In the genomic region with DNA sequence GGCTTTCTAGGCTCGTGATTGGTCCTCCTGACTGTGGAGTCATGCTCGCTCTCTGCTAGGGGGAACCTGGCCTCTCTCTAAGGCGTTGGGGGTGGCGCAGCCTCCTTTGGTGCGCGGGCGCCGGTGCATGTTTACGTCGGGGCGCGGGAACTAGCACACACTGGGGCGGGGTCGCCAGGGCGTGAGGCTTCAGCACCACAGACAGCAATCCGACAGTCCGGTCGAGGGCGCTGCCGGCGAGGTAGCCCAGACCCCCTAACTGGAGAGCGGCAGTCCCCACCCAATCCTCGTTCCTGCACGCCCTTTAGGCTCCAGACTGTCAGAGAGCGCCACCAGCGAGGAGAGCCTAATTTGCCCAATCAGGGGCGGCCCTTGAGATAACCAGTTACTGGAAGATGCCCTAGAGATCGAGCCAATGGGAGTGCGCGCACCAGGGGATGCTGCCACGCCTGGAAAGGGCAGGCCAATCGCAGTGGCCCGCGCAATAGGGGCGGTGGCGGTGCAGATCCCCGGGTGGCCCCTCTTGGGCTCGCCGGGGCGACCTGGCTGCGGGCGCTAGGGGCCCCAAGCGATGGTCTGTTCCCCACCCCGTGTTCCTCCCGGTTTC, we compare ENCODE assay signal across 8 cellular contexts. TPM values are rescaled to one million over a fixed set of nuclear protein-coding genes. Genes with fewer than 3 reads are reported as not detected.
DNase-seq lines count a peak whose midpoint lies in the region; ATAC-seq and TF ChIP-seq lines count a peak whose summit lies in the region.

No MANE protein-coding gene starts in this region.

- H3K36me3 ChIP-seq in Caco-2 (ENCODE audit: control insufficient read depth, insufficient read depth, low read length) (no peaks in the 10 kb centered on the region), Peyer's patch (peaks cover 0 to 16% (median 0%) of the 10 kb centered on the region in 3 donors), neutrophil (no peaks in the 10 kb centered on the region)

- H3K27me3 Mint-ChIP-seq in Caco-2 (ENCODE audit: insufficient read depth, unreplicated experiment), result peaks cover 9% of the 10 kb centered on the region
- H3K27me3 Mint-ChIP-seq in activated T-helper 1 cell treated with anti-CD3 and anti-CD28 coated beads, Interleukin-12 subunit alpha, Interleukin-12 subunit beta, Interleukin-2, Interleukin-4 antibody, amounts not matched to agents 30 ng/mL and 10 ng/mL and 1 ng/mL, durations not matched to agents 14 hours and 24 hours and 36 hours (ENCODE audit: insufficient read depth), result peaks cover 31% of the 10 kb centered on the region

- H3K36me3 Mint-ChIP-seq in Caco-2 (ENCODE audit: insufficient read depth, unreplicated experiment), result peaks cover 20% of the 10 kb centered on the region
- H3K36me3 Mint-ChIP-seq in activated T-helper 1 cell treated with anti-CD3 and anti-CD28 coated beads, Interleukin-12 subunit alpha, Interleukin-12 subunit beta, Interleukin-2, Interleukin-4 antibody, amounts not matched to agents 30 ng/mL and 10 ng/mL and 1 ng/mL, durations not matched to agents 14 hours and 24 hours and 36 hours (ENCODE audit: low read depth), result peaks cover 7% of the 10 kb centered on the region

- no peaks in the 10 kb centered on the region for H3K9me3 Mint-ChIP-seq in Caco-2 (ENCODE audit: unreplicated experiment)
- H3K9me3 Mint-ChIP-seq in activated T-helper 1 cell treated with anti-CD3 and anti-CD28 coated beads, Interleukin-12 subunit alpha, Interleukin-12 subunit beta, Interleukin-2, Interleukin-4 antibody, amounts not matched to agents 30 ng/mL and 10 ng/mL and 1 ng/mL, durations not matched to agents 14 hours and 24 hours and 36 hours, result no peaks in the 10 kb centered on the region

- CTCF ChIA-PET in Caco-2 (lab: Charles Lee), result interaction anchor here (0.5 to 1.7 kb wide), 13 partner anchors 8 to 171 kb away, joined by 3 to 42 read pairs (median 5); partner anchors contain the start of genes ECSIT, ODAD3, PRKCSH and SWSAP1

- H3K4me1 Mint-ChIP-seq in Caco-2 (ENCODE audit: low read depth, unreplicated experiment), result no peaks in the 10 kb centered on the region
- peaks cover 16% of the 10 kb centered on the region for H3K4me1 Mint-ChIP-seq in activated T-helper 1 cell treated with anti-CD3 and anti-CD28 coated beads, Interleukin-12 subunit alpha, Interleukin-12 subunit beta, Interleukin-2, Interleukin-4 antibody, amounts not matched to agents 30 ng/mL and 10 ng/mL and 1 ng/mL, durations not matched to agents 14 hours and 24 hours and 36 hours (ENCODE audit: low read depth)

- DNase-seq in Caco-2 (peak; percentile 87 to 89), Peyer's patch (peak; percentile 60 to 71 (median 62)), foreskin fibroblast (peak; percentile 87 to 95)
- DNase-seq in Jurkat, Clone E6-1 (ENCODE audit: low read depth, low spot score), result peak; percentile 94
- peak; percentile 77 for DNase-seq in activated T-helper 1 cell treated with anti-CD3 and anti-CD28 coated beads, Interleukin-12 subunit alpha, Interleukin-12 subunit beta, Interleukin-2, Interleukin-4 antibody, amounts not matched to agents 30 ng/mL and 10 ng/mL and 1 ng/mL, durations not matched to agents 14 hours and 24 hours and 36 hours (ENCODE audit: low spot score)

- no peaks in the 10 kb centered on the region; the same call in 1 of the 2 replicates for H3K27me3 ChIP-seq in Caco-2 (replicated peaks; ENCODE audit: control insufficient read depth, insufficient read depth, low read length)
- peaks cover 0 to 36% of the 10 kb centered on the region in 2 donors for H3K27me3 ChIP-seq in Peyer's patch
- H3K27me3 ChIP-seq in neutrophil, result peaks cover 68% of the 10 kb centered on the region

- H3K27ac Mint-ChIP-seq in Caco-2 (ENCODE audit: unreplicated experiment), result peak overlapping the region; percentile 19
- peak overlapping the region; percentile 78 for H3K27ac Mint-ChIP-seq in activated T-helper 1 cell treated with anti-CD3 and anti-CD28 coated beads, Interleukin-12 subunit alpha, Interleukin-12 subunit beta, Interleukin-2, Interleukin-4 antibody, amounts not matched to agents 30 ng/mL and 10 ng/mL and 1 ng/mL, durations not matched to agents 14 hours and 24 hours and 36 hours

- H3K9me3 ChIP-seq in Caco-2, result no peaks in the 10 kb centered on the region
- H3K9me3 ChIP-seq in Peyer's patch, result peaks cover 0 to 3% (median 0%) of the 10 kb centered on the region in 4 donors
- no peaks in the 10 kb centered on the region for H3K9me3 ChIP-seq in neutrophil

- peak; percentile 48 for ATAC-seq in GM21515 (IDR thresholded peaks at IDR 0.05; ENCODE audit: unreplicated experiment)

- H3K4me1 ChIP-seq in Caco-2 (peaks cover 16% of the 10 kb centered on the region), Peyer's patch (peaks cover 0 to 41% (median 25%) of the 10 kb centered on the region in 4 donors), neutrophil (ENCODE audit: control insufficient read depth in 1 of 2, insufficient read depth in 1 of 2, low read depth in 1 of 2, low read length in 1 of 2) (peaks cover 15 to 34% of the 10 kb centered on the region in 2 experiments)

- H3K27ac ChIP-seq in Peyer's patch, result peak overlapping the region in 1 of 4 donors; percentile 31
- H3K27ac ChIP-seq in neutrophil, result no peak overlapping the region
- H3K27ac ChIP-seq in temporal lobe (ENCODE audit: low read depth, low read length), result peak overlapping the region; percentile 91

- TF ChIP-seq CTCF in Caco-2 (IDR thresholded peaks at IDR 0.05; ENCODE audit: insufficient read depth in 1 of 2, low read depth in 1 of 2, low read length in 1 of 2, severe bottlenecking in 1 of 2, unreplicated experiment in 1 of 2) (no peak), Peyer's patch (IDR thresholded peaks at IDR 0.05) (no peak), foreskin fibroblast (IDR thresholded peaks at IDR 0.05; ENCODE audit: low read depth, low read length) (no peak), neutrophil (IDR thresholded peaks at IDR 0.05) (no peak)

- BruUV-seq in Caco-2 (replicated peaks; lab: Mats Ljungman, UMichigan), result no TSS peak

- peak overlapping the region; percentile 71 for H3K4me3 Mint-ChIP-seq in Caco-2 (ENCODE audit: unreplicated experiment)
- H3K4me3 Mint-ChIP-seq in activated T-helper 1 cell treated with anti-CD3 and anti-CD28 coated beads, Interleukin-12 subunit alpha, Interleukin-12 subunit beta, Interleukin-2, Interleukin-4 antibody, amounts not matched to agents 30 ng/mL and 10 ng/mL and 1 ng/mL, durations not matched to agents 14 hours and 24 hours and 36 hours, result peak overlapping the region; percentile 82

- POLR2A ChIA-PET in Caco-2 (lab: Charles Lee), result interaction anchor here (1.0 to 1.6 kb wide), 5 partner anchors 9 to 107 kb away, joined by 3 to 7 read pairs (median 5); partner anchors contain the start of genes RGL3 and SWSAP1

- TF ChIP-seq POLR2A in Peyer's patch (IDR thresholded peaks at IDR 0.05), result no peak

- H3K4me3 ChIP-seq in Caco-2 (ENCODE audit: low read depth, low read length) (peak overlapping the region; percentile 45), Peyer's patch (peak overlapping the region; percentile 7 to 46 (median 40)), foreskin fibroblast (ENCODE audit: low read depth in 1 of 2, low read length in 2 of 2) (peak overlapping the region; percentile 33 to 37), neutrophil (ENCODE audit: low read depth in 1 of 2, low read length in 1 of 2) (peak overlapping the region; percentile 7 to 61)
- H3K4me3 ChIP-seq in Jurkat, Clone E6-1 (ENCODE audit: low read length), result peak overlapping the region; percentile 48

- intact Hi-C loops in Caco-2 (cut with micrococcal nuclease; ENCODE audit: unreplicated experiment), result loop anchor here (1.0 kb wide), 2 partner anchors 101 to 189 kb away; no protein-coding TSS in a partner anchor
- intact Hi-C loops in activated T-helper 1 cell treated with anti-CD3 and anti-CD28 coated beads, Interleukin-12 subunit alpha, Interleukin-12 subunit beta, Interleukin-2, Interleukin-4 antibody, amounts not matched to agents 30 ng/mL and 10 ng/mL and 1 ng/mL, durations not matched to agents 14 hours and 24 hours and 36 hours (cut with micrococcal nuclease), result loop anchor here (1.0 to 5.0 kb wide), 10 partner anchors 23 to 345 kb away; partner anchors contain the start of genes CCDC159, ELOF1, ODAD3 and PRKCSH

RNA-seq across cellular contexts. Expression of gene ELAVL3, which starts 1.0 kb away (rescaled TPM):
- total RNA-seq in Caco-2 (2022) (not detected in 2 replicates), Peyer's patch (under 1 TPM in 1 of 4 donors, not detected in 3; 0.95 TPM), temporal lobe (132 TPM)
- not detected for polyA plus RNA-seq in Jurkat, Clone E6-1 (2012; ENCODE audit: insufficient read depth, insufficient read length)
- 0.34 TPM in 1 of 2 replicates, not detected in the other for total RNA-seq in activated T-helper 1 cell treated with anti-CD3 and anti-CD28 coated beads, Interleukin-12 subunit alpha, Interleukin-12 subunit beta, Interleukin-2, Interleukin-4 antibody, amounts not matched to agents 30 ng/mL and 10 ng/mL and 1 ng/mL, durations not matched to agents 14 hours and 24 hours and 36 hours

RNA-seq across cellular contexts. Expression of gene ZNF653, which starts 23.8 kb away (rescaled TPM):
- total RNA-seq in Caco-2 (2022) (6.1 and 8.9 TPM in 2 replicates), Peyer's patch (10 to 100 TPM in 3 of 4 donors, 1 to 10 TPM in 1; 8.6 to 33.7 (median 23.3) TPM), temporal lobe (9.3 TPM)
- polyA plus RNA-seq in Jurkat, Clone E6-1 (2012; ENCODE audit: insufficient read depth, insufficient read length), result 18.4 TPM
- total RNA-seq in activated T-helper 1 cell treated with anti-CD3 and anti-CD28 coated beads, Interleukin-12 subunit alpha, Interleukin-12 subunit beta, Interleukin-2, Interleukin-4 antibody, amounts not matched to agents 30 ng/mL and 10 ng/mL and 1 ng/mL, durations not matched to agents 14 hours and 24 hours and 36 hours, result 19.9 and 23.1 TPM in 2 replicates

RNA-seq across cellular contexts. Expression of gene PRKCSH, which starts 46.4 kb away (rescaled TPM):
- total RNA-seq in Caco-2 (2022) (412 and 456 TPM in 2 replicates), Peyer's patch (100 to 1,000 TPM; 161 to 239 (median 194) TPM), temporal lobe (47.5 TPM)
- polyA plus RNA-seq in Jurkat, Clone E6-1 (2012; ENCODE audit: insufficient read depth, insufficient read length), result 305 TPM
- total RNA-seq in activated T-helper 1 cell treated with anti-CD3 and anti-CD28 coated beads, Interleukin-12 subunit alpha, Interleukin-12 subunit beta, Interleukin-2, Interleukin-4 antibody, amounts not matched to agents 30 ng/mL and 10 ng/mL and 1 ng/mL, durations not matched to agents 14 hours and 24 hours and 36 hours, result 322 and 334 TPM in 2 replicates

RNA-seq across cellular contexts. Expression of gene ODAD3, which starts 47.0 kb away (rescaled TPM):
- total RNA-seq in Caco-2 (2022) (not detected in 2 replicates), Peyer's patch (1 to 10 TPM in 1 of 4 donors, not detected in 3; 1.5 TPM), temporal lobe (0.49 TPM)
- 1.8 TPM for polyA plus RNA-seq in Jurkat, Clone E6-1 (2012; ENCODE audit: insufficient read depth, insufficient read length)
- total RNA-seq in activated T-helper 1 cell treated with anti-CD3 and anti-CD28 coated beads, Interleukin-12 subunit alpha, Interleukin-12 subunit beta, Interleukin-2, Interleukin-4 antibody, amounts not matched to agents 30 ng/mL and 10 ng/mL and 1 ng/mL, durations not matched to agents 14 hours and 24 hours and 36 hours, result not detected in 2 replicates

RNA-seq across cellular contexts. Expression of gene ECSIT, which starts 47.1 kb away (rescaled TPM):
- 39.8 and 44.8 TPM in 2 replicates for total RNA-seq in Caco-2 (2022)
- polyA plus RNA-seq in Jurkat, Clone E6-1 (2012; ENCODE audit: insufficient read depth, insufficient read length), result 59.0 TPM
- 10 to 100 TPM; 50.1 to 94.0 (median 70.4) TPM for total RNA-seq in Peyer's patch
- 37.3 and 38.8 TPM in 2 replicates for total RNA-seq in activated T-helper 1 cell treated with anti-CD3 and anti-CD28 coated beads, Interleukin-12 subunit alpha, Interleukin-12 subunit beta, Interleukin-2, Interleukin-4 antibody, amounts not matched to agents 30 ng/mL and 10 ng/mL and 1 ng/mL, durations not matched to agents 14 hours and 24 hours and 36 hours
- 26.3 TPM for total RNA-seq in temporal lobe

Comparison
In these comparisons a context has a peak if more than half of its experiments do, and no peak if none do; other contexts are left out.
1. RNA of gene ELAVL3, which starts 1.0 kb away (total RNA-seq): 132 TPM in temporal lobe (single experiment); 0.34 TPM in activated T-helper 1 cell treated with anti-CD3 and anti-CD28 coated beads, Interleukin-12 subunit alpha, Interleukin-12 subunit beta, Interleukin-2, Interleukin-4 antibody, amounts not matched to agents 30 ng/mL and 10 ng/mL and 1 ng/mL, durations not matched to agents 14 hours and 24 hours and 36 hours, not detected in Caco-2 and 0.95 TPM in Peyer's patch; every median in the first group is over 10 times any median in the second.
2. Peak in every context shown above with its lines, with median percentiles within 50 percentile points of each other: DNase-seq and H3K4me3 ChIP-seq.